ENCODE assay signal across 3 cellular contexts in the genomic region with DNA sequence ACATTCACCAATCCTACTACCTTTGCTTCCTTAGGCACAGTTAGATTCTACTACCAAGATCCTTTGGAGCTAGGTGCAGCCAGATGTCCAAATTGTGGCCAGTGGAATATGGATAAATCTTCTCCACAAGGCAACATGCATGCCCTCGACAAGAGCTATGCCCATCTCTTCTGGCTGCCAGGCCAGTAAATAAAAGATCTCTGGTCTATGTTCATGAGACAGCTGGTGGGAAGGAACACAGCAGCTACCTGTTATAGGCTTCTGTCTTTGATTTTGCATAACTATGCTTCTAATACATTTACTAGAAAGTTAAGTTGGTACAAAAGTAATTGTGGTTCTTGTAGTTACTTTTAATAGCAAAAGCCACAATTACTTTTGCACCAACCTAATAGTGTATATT.
"Had no signal": no experiment of that assay in that cellular context is flagged by ENCODE, and none has a peak within 500 bp of the region (broad histone marks: within the 10 kb centered on the region; RNA-seq: fewer than 3 reads in every experiment).

No MANE protein-coding gene starts in this region.

- H3K4me3 ChIP-seq: GM12878 had no signal

- ATAC-seq: GM12878 had no signal

- DNase-seq: GDM1, GF-D8 had no signal
